Comparison of ENCODE assay signal across 1 cellular context in the genomic region with DNA sequence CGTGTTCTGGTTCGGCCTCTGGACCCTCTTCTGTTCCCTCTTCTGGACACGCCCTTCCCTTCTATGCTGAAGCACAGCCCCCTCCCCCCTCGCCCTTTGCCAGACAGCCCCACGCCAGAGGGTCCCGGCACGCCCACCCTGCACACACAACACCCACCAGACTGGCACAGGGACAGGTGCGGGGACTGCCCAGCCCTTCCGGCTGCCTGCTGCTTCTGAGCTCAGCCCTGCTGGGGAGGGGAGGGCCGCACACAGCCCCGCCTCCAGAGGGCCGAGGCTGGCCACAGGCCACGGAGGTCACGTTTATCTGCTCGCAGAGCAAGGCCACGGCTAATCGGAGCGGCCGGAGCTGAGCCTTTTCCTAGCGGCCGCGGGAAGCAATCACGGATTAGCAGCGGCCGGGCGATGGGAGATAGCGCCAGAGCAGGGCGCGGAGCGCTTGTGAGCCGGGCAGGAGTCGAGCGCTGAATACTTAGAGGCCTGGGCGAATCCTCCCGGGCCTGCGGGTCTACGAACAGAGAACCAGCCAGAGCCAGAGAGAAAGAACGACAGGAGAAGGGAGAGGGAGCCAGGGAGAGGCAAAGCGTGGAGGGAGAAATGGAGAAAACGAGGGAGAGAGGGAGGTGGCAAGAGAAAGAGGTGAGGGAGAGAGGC.
TF ChIP-seq lines count a peak whose summit lies in the region.

No MANE protein-coding gene starts in this region.

TF ChIP-seq in IMR-90, 13 proteins besides CTCF, POLR2A, EP300 and RAD21 (continued from another document):
- TF ChIP-seq, protein P1, sequence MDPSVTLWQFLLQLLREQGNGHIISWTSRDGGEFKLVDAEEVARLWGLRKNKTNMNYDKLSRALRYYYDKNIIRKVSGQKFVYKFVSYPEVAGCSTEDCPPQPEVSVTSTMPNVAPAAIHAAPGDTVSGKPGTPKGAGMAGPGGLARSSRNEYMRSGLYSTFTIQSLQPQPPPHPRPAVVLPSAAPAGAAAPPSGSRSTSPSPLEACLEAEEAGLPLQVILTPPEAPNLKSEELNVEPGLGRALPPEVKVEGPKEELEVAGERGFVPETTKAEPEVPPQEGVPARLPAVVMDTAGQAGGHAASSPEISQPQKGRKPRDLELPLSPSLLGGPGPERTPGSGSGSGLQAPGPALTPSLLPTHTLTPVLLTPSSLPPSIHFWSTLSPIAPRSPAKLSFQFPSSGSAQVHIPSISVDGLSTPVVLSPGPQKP (IDR thresholded peaks at IDR 0.05; ENCODE audit: borderline replicate concordance, low read depth, low read length) = no peak
- TF ChIP-seq CHD1 (IDR thresholded peaks at IDR 0.05; ENCODE audit: low read depth, low read length) = no peak
- no peak for TF ChIP-seq MAFK (IDR thresholded peaks at IDR 0.05; ENCODE audit: low read depth, low read length)
- TF ChIP-seq NFE2L2 (IDR thresholded peaks at IDR 0.05; ENCODE audit: low read depth, low read length) = no peak
- no peak for TF ChIP-seq BHLHE40 (IDR thresholded peaks at IDR 0.05; ENCODE audit: low read depth, low read length)
